1 cellular context compared by ENCODE assay signal in genomic region chr16:16365319-16365718, GRCh38. TPM values are rescaled to one million over a fixed set of nuclear protein-coding genes. Genes with fewer than 3 reads are reported as not detected.
"Had no signal": no experiment of that assay in that cellular context is flagged by ENCODE, and none has a peak within 500 bp of the region (broad histone marks: within the 10 kb centered on the region; RNA-seq: fewer than 3 reads in every experiment).

No MANE protein-coding gene starts in this region.

RNA-seq across cellular contexts. Expression of gene NPIPA7, which starts 13.6 kb away (rescaled TPM):
- total RNA-seq: mononuclear cell had no signal
